In the genomic region with DNA sequence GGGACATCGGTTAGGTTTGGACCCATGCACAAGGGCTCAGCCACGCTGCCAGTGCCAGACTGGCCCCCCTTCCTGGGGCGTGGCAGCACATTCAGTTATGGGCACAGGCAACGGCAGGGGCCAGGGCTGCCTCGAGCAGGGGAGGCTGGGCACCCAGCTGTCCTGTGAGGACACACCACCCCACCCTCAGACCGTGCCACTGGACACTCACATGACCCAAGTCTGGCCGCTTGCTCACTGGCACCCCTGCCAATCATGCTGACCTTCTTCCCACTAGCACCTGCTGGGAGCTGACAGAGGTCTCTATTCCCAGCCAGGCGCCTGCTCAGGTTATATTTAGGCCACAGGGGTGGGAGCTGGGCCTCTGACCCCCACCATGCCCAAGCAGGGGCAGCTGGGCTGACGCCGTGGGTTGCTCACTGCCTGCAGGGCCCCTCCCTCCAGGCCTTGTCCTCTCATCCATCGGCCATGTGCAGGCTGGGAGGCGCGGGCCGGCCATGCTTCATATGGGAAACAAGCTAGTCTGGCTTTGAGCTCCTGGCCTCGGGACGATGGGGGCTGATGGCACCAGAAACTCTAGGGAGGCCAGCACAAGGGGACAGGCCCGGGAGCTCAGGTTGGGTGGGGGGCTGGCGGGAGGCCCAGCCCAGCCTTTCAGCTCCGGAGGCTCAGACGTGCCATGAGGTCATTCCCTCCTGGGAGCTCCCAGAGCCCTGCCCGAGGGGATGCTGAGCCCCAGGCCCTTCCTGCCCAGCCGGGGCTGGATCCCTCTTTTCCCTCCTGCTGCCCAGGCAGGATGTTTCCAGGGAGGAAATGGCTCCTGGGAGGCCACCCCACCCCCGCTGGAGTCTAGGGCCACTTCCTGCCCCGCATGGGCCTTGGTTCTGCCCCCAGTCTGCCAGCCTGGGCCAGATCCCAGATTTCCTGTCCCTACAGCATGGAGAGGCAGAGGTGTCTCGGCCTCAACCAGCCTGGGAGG, we compare ENCODE assay signal across 2 cellular contexts.
TF ChIP-seq lines count a peak whose summit lies in the region.

No MANE protein-coding gene starts in this region.

TF ChIP-seq in GM23338, 12 proteins besides CTCF, POLR2A, EP300 and RAD21 (continued from another document and continues in another):
- no peak for TF ChIP-seq ZNF462 (CRISPR knock-in tag; IDR thresholded peaks at IDR 0.05)
- no peak for TF ChIP-seq CREB1 (CRISPR knock-in tag; IDR thresholded peaks at IDR 0.05; ENCODE audit: low read depth)
- TF ChIP-seq JUNB (IDR thresholded peaks at IDR 0.05; ENCODE audit: unreplicated experiment) = no peak
- TF ChIP-seq STAT1 (IDR thresholded peaks at IDR 0.05; ENCODE audit: unreplicated experiment) = no peak
- no peak for TF ChIP-seq ZNF331 (CRISPR knock-in tag; IDR thresholded peaks at IDR 0.05; ENCODE audit: low read depth)
- no peak for TF ChIP-seq ETS1 (IDR thresholded peaks at IDR 0.05)
- no peak for TF ChIP-seq EZH2 (IDR thresholded peaks at IDR 0.05; ENCODE audit: low read depth, unreplicated experiment)
- no peak for TF ChIP-seq ZNF114 (CRISPR knock-in tag; IDR thresholded peaks at IDR 0.05)

TF ChIP-seq in WTC11, 78 proteins besides CTCF, POLR2A, EP300 and RAD21 (continued from another document):
- TF ChIP-seq E2F1 (CRISPR knock-in tag; IDR thresholded peaks at IDR 0.05) (no peak), ETV6 (CRISPR knock-in tag; IDR thresholded peaks at IDR 0.05) (peak; percentile 31; the same call in 1 of the 2 replicates), OVOL2 (CRISPR knock-in tag; IDR thresholded peaks at IDR 0.05; ENCODE audit: borderline replicate concordance) (no peak)
